ENCODE assay signal across 8 cellular contexts in the genomic region with DNA sequence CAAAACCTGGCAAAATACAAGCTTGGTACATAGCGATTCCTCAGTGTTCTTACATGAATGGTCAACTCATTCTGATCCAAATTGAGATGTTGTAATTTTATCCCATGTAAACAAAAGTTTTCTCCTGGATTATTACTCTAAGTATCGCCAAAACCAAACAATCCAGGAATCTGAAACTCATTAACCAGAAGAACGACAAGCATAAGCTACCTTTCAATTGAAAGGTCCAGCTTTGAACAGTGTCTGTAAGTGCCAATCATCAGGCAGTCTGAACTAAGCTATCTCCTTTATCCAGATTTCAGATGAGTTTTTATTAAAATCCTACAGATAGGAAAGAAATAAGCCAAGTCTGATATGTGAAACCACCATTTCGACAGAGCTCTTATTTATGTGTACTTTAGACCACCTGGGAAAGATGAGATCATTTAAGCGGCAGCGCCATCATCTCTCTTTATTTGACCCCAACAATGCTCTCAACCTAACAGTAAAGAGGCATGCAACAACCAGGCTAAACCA. TPM values are rescaled to one million over a fixed set of nuclear protein-coding genes. Genes with fewer than 3 reads are reported as not detected.
A peak's percentile ranks its signal among the peaks of the same experiment; 100 is the strongest.
DNase-seq lines count a peak whose midpoint lies in the region; ATAC-seq and TF ChIP-seq lines count a peak whose summit lies in the region.

No MANE protein-coding gene starts in this region.

- ATAC-seq in left lung, result no peak
- ATAC-seq in upper lobe of left lung (ENCODE audit: low FRiP score in 2 of 2), result no peak
- no peak for ATAC-seq in left colon
- ATAC-seq in GM21529 (IDR thresholded peaks at IDR 0.05; ENCODE audit: unreplicated experiment), result no peak

- intact Hi-C loops in left lung (cut with DNase I) (no loop called here), left colon (cut with DNase I, micrococcal nuclease) (no loop called here)

- H3K27me3 ChIP-seq in left lung (no peaks in the 10 kb centered on the region), upper lobe of left lung (no peaks in the 10 kb centered on the region)

- TF ChIP-seq EP300 in upper lobe of left lung (IDR thresholded peaks at IDR 0.05), result no peak

- peak overlapping the region; percentile 72 to 90 for H3K4me3 ChIP-seq in left lung
- H3K4me3 ChIP-seq in upper lobe of left lung, result peak overlapping the region; percentile 61 to 90 (median 76)

- H3K36me3 Mint-ChIP-seq in activated naive CD4-positive, alpha-beta T cell treated with anti-CD3 and anti-CD28 coated beads, Interleukin-2, amount 50 U/mL, for 24 hours, result peaks cover 15% of the 10 kb centered on the region
- peaks cover 39% of the 10 kb centered on the region for H3K36me3 Mint-ChIP-seq in activated naive CD8-positive, alpha-beta T cell treated with anti-CD3 and anti-CD28 coated beads for 36 hours

- peak overlapping the region; percentile 88 for H3K27ac Mint-ChIP-seq in activated naive CD4-positive, alpha-beta T cell treated with anti-CD3 and anti-CD28 coated beads, Interleukin-2, amount 50 U/mL, for 24 hours
- peak overlapping the region; percentile 95 for H3K27ac Mint-ChIP-seq in activated naive CD8-positive, alpha-beta T cell treated with anti-CD3 and anti-CD28 coated beads for 36 hours

- 16 to 21% methylated on average over 6 of the region's 6 CpGs for WGBS in upper lobe of left lung, 2 donors

- H3K4me1 ChIP-seq in left lung, result peaks cover 27 to 48% of the 10 kb centered on the region in 2 donors
- H3K4me1 ChIP-seq in upper lobe of left lung, result peaks cover 17 to 55% (median 38%) of the 10 kb centered on the region in 4 donors

- H3K36me3 ChIP-seq in left lung (no peaks in the 10 kb centered on the region), upper lobe of left lung (no peaks in the 10 kb centered on the region)

- no peaks in the 10 kb centered on the region for H3K9me3 Mint-ChIP-seq in activated naive CD4-positive, alpha-beta T cell treated with anti-CD3 and anti-CD28 coated beads, Interleukin-2, amount 50 U/mL, for 24 hours
- peaks cover 4% of the 10 kb centered on the region for H3K9me3 Mint-ChIP-seq in activated naive CD8-positive, alpha-beta T cell treated with anti-CD3 and anti-CD28 coated beads for 36 hours

- H3K27ac ChIP-seq in left lung, result peak overlapping the region; percentile 94 to 95
- peak overlapping the region; percentile 96 to 99 (median 98) for H3K27ac ChIP-seq in upper lobe of left lung

- peaks cover 60% of the 10 kb centered on the region for H3K4me1 Mint-ChIP-seq in activated naive CD4-positive, alpha-beta T cell treated with anti-CD3 and anti-CD28 coated beads, Interleukin-2, amount 50 U/mL, for 24 hours
- H3K4me1 Mint-ChIP-seq in activated naive CD8-positive, alpha-beta T cell treated with anti-CD3 and anti-CD28 coated beads for 36 hours, result peaks cover 43% of the 10 kb centered on the region

- H3K9me3 ChIP-seq in left lung (no peaks in the 10 kb centered on the region), upper lobe of left lung (no peaks in the 10 kb centered on the region)

- TF ChIP-seq CTCF in left lung (IDR thresholded peaks at IDR 0.05) (no peak), upper lobe of left lung (IDR thresholded peaks at IDR 0.05) (no peak)

- TF ChIP-seq POLR2A in upper lobe of left lung (IDR thresholded peaks at IDR 0.05), result no peak

- DNase-seq in activated naive CD4-positive, alpha-beta T cell treated with anti-CD3 and anti-CD28 coated beads, Interleukin-2, amount 50 U/mL, for 16 hours, result no peak
- DNase-seq in activated naive CD8-positive, alpha-beta T cell treated with anti-CD3 and anti-CD28 coated beads for 36 hours, result no peak
- DNase-seq in left lung (no peak), upper lobe of left lung (no peak), left colon (no peak)
- DNase-seq in activated CD8-positive, alpha-beta memory T cell treated with anti-CD3 and anti-CD28 coated beads for 24 hours, result no peak

- peak overlapping the region; percentile 90 for H3K4me3 Mint-ChIP-seq in activated naive CD4-positive, alpha-beta T cell treated with anti-CD3 and anti-CD28 coated beads, Interleukin-2, amount 50 U/mL, for 24 hours
- H3K4me3 Mint-ChIP-seq in activated naive CD8-positive, alpha-beta T cell treated with anti-CD3 and anti-CD28 coated beads for 36 hours, result peak overlapping the region; percentile 97

- H3K27me3 Mint-ChIP-seq in activated naive CD4-positive, alpha-beta T cell treated with anti-CD3 and anti-CD28 coated beads, Interleukin-2, amount 50 U/mL, for 24 hours, result no peaks in the 10 kb centered on the region
- H3K27me3 Mint-ChIP-seq in activated naive CD8-positive, alpha-beta T cell treated with anti-CD3 and anti-CD28 coated beads for 36 hours, result no peaks in the 10 kb centered on the region

RNA-seq across cellular contexts. Expression of gene MEX3C, which starts 2.3 kb away (rescaled TPM):
- 10 to 100 TPM; 66.9 to 68.5 TPM for total RNA-seq in activated naive CD8-positive, alpha-beta T cell treated with anti-CD3 and anti-CD28 coated beads for 36 hours
- 10 to 100 TPM; 21.4 to 28.3 TPM for total RNA-seq in left lung
- total RNA-seq in upper lobe of left lung, result 10 to 100 TPM; 12.2 to 30.7 (median 19.2) TPM
- total RNA-seq in left colon, result 10 to 100 TPM; 20.5 to 26.7 TPM
